In genomic region chr5:61019642-61020041, GRCh38 we compare ENCODE assay signal across 17 cellular contexts.
DNase-seq lines count a peak whose midpoint lies in the region; ATAC-seq, FAIRE-seq and TF ChIP-seq lines count a peak whose summit lies in the region.
"Had no signal": no experiment of that assay in that cellular context is flagged by ENCODE, and none has a peak within 500 bp of the region (broad histone marks: within the 10 kb centered on the region; RNA-seq: fewer than 3 reads in every experiment).

No MANE protein-coding gene starts in this region.

- peak overlapping the region; percentile 9; the same call in 2 of the 3 replicates for H3K4me2 ChIP-seq in A549

- H3K9me3 ChIP-seq in A549 = no peaks in the 10 kb centered on the region
- no peaks in the 10 kb centered on the region for H3K9me3 ChIP-seq in adipocyte (ENCODE audit: control insufficient read depth, low read length)
- H3K9me3 ChIP-seq: Peyer's patch had no signal

- WGBS in A549 (ENCODE audit: missing lambda C conversion rate) = 91% methylated on average over 1 of the region's 1 CpG

- H3K27me3 ChIP-seq in adipocyte (replicated peaks; ENCODE audit: control insufficient read depth, insufficient read depth, low read length) = no peaks in the 10 kb centered on the region
- H3K27me3 ChIP-seq: Peyer's patch had no signal

- FAIRE-seq in A549 (lab: Jason Lieb, UNC) = peak; percentile 68

- no peak for DNase-seq in A549 (ENCODE audit: low read depth in 1 of 2, low spot score in 1 of 2)
- peak; percentile 8 for DNase-seq in HT1080 (ENCODE audit: low read depth)
- DNase-seq in adipocyte (ENCODE audit: low read depth) = peak; percentile 22
- DNase-seq in fibroblast of mammary gland (ENCODE audit: low read depth) = peak; percentile 17
- DNase-seq in activated T-cell treated with anti-CD3 and anti-CD28 coated beads, Interleukin-2, amount 50 U/mL, for 1 hour = no peak
- no peak for DNase-seq in NCI-H2029 (lab: John Stamatoyannopoulos, UW)
- no peak for DNase-seq in anterior cingulate cortex (lab: John Stamatoyannopoulos, UW)
- DNase-seq: AML-193; CD4-positive, CD25-positive, alpha-beta regulatory T cell; DMS79 treated with DMSO at 0.1 percent for 48 hours; GOT3; NCI-H1092 treated with DMSO at 0.1 percent for 48 hours; NCI-H1694 treated with DMSO at 0.1 percent for 48 hours; NCI-H446 treated with DMSO at 0.1 percent for 48 hours; NCI-H774; Peyer's patch had no signal

- CTCF ChIA-PET in A549 (lab: Yijun Ruan, JAX) = interaction anchor here (0.6 to 1.2 kb wide), 3 partner anchors 9 to 560 kb away, joined by 3 to 6 read pairs (median 3); no protein-coding TSS in a partner anchor

- no peak for TF ChIP-seq POLR2A in A549 (IDR thresholded peaks at IDR 0.05; ENCODE audit: low read length)

- peaks cover 24% of the 10 kb centered on the region; the same call in 2 of the 3 replicates for H3K4me1 ChIP-seq in A549
- H3K4me1 ChIP-seq in adipocyte (ENCODE audit: control insufficient read depth, insufficient read depth, low read length) = peaks cover 33% of the 10 kb centered on the region
- H3K4me1 ChIP-seq: Peyer's patch had no signal

- no peak overlapping the region for H3K9ac ChIP-seq in adipocyte (ENCODE audit: low read length)

- no peak for TF ChIP-seq RAD21 in A549 (conservative IDR thresholded peaks at IDR 0.05 in 1 of 2, IDR thresholded peaks at IDR 0.05 in 1 of 2)

- 0 out of 6 replicates have a peak overlapping the region, but pooled peaks of 1 of the 2 experiments have one; percentile 6 for H3K27ac ChIP-seq in A549
- H3K27ac ChIP-seq: Peyer's patch had no signal

- no peak for ATAC-seq in A549
- ATAC-seq in HG02642 (IDR thresholded peaks at IDR 0.05; ENCODE audit: poor library complexity, unreplicated experiment) = no peak

- TF ChIP-seq EP300 in A549 (IDR thresholded peaks at IDR 0.05) = no peak

- H3K36me3 ChIP-seq in adipocyte (ENCODE audit: control insufficient read depth, insufficient read depth, low read length, severe bottlenecking) = no peaks in the 10 kb centered on the region
- H3K36me3 ChIP-seq: Peyer's patch had no signal

- H3K4me3 ChIP-seq in A549 (no peak overlapping the region), adipocyte (ENCODE audit: low read length) (no peak overlapping the region), fibroblast of mammary gland (ENCODE audit: control insufficient read depth, low read depth, low read length) (no peak overlapping the region)
- H3K4me3 ChIP-seq: Peyer's patch had no signal

- TF ChIP-seq CTCF in A549 (IDR thresholded peaks at IDR 0.05) = no peak
- TF ChIP-seq CTCF in fibroblast of mammary gland (conservative IDR thresholded peaks at IDR 0.05; ENCODE audit: control insufficient read depth, insufficient read depth, low read depth, low read length) = no peak

- POLR2A ChIA-PET in A549 (lab: Yijun Ruan, JAX) = interaction anchor here (0.8 kb wide), 1 partner anchor 312 kb away, joined by 3 read pairs; no protein-coding TSS in a partner anchor

TF ChIP-seq in A549, 52 proteins besides CTCF, POLR2A, EP300 and RAD21:
- TF ChIP-seq TFCP2L1 (CRISPR knock-in tag; IDR thresholded peaks at IDR 0.05) = no peak
- TF ChIP-seq FOSL2 (IDR thresholded peaks at IDR 0.05) = no peak
- TF ChIP-seq FOSL2 (CRISPR knock-in tag; IDR thresholded peaks at IDR 0.05) = no peak
- TF ChIP-seq FOSB (CRISPR knock-in tag; IDR thresholded peaks at IDR 0.05) = no peak
- TF ChIP-seq MAZ (IDR thresholded peaks at IDR 0.05; ENCODE audit: borderline replicate concordance, low read depth, low read length) = no peak
- TF ChIP-seq ATOH8 (CRISPR knock-in tag; IDR thresholded peaks at IDR 0.05; ENCODE audit: low read depth) = no peak
- TF ChIP-seq JUN (IDR thresholded peaks at IDR 0.05) = no peak
- TF ChIP-seq ZC3H11A (IDR thresholded peaks at IDR 0.05) = no peak
- no peak for TF ChIP-seq SREBF2 (IDR thresholded peaks at IDR 0.05)
- no peak for TF ChIP-seq HMGXB4 (CRISPR knock-in tag; IDR thresholded peaks at IDR 0.05; ENCODE audit: borderline replicate concordance)
- TF ChIP-seq ESRRA (IDR thresholded peaks at IDR 0.05; ENCODE audit: borderline replicate concordance, low read length) = no peak
- TF ChIP-seq NPAS2 (CRISPR knock-in tag; IDR thresholded peaks at IDR 0.05; ENCODE audit: borderline replicate concordance) = no peak
- no peak for TF ChIP-seq HOXB5 (CRISPR knock-in tag; IDR thresholded peaks at IDR 0.05)
- TF ChIP-seq MAFK (IDR thresholded peaks at IDR 0.05; ENCODE audit: partially characterized antibody) = no peak
- no peak for TF ChIP-seq ELK1 (IDR thresholded peaks at IDR 0.05; ENCODE audit: low read depth, low read length)
- TF ChIP-seq E2F6 (IDR thresholded peaks at IDR 0.05; ENCODE audit: borderline replicate concordance, low read depth) = no peak
- TF ChIP-seq ZSCAN20 (CRISPR knock-in tag; IDR thresholded peaks at IDR 0.05) = no peak

Comparison
In these comparisons a context has a peak if more than half of its experiments do, and no peak if none do; other contexts are left out.
1. DNase-seq: peak in HT1080 (single experiment), adipocyte (single experiment) and fibroblast of mammary gland (single experiment); none in A549 (0 of 2), activated T-cell treated with anti-CD3 and anti-CD28 coated beads, Interleukin-2, amount 50 U/mL, for 1 hour (single experiment), NCI-H2029 (single experiment) and anterior cingulate cortex (0 of 58).